Comparison of ENCODE assay signal across 28 cellular contexts in the genomic region with DNA sequence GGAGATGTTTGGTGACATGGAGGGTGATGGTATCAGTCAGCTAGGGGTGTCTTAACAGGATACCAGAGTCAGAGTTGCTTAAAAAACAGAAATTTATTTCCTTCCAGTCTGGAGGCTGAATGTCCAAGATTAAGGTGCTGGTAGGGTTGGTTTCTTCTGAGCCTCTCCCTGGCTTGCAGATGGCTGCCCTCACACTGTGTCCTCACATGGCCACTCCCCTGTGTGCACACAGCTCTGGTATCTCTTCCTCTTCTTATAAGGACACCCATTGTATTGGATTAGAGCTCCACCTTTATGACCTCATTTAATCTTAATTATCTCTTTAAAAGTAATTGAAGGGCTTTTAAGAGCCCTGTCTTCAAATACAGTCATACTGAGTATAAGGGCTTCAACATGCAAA.
"Had no signal": no experiment of that assay in that cellular context is flagged by ENCODE, and none has a peak within 500 bp of the region (broad histone marks: within the 10 kb centered on the region; RNA-seq: fewer than 3 reads in every experiment).

No MANE protein-coding gene starts in this region.

- H2AFZ ChIP-seq: PC-9 had no signal

- H3K27me3 ChIP-seq: SJSA1 had no signal

- H3K27ac ChIP-seq: KMS-11, PC-9, SJSA1 had no signal

- H3K4me1 ChIP-seq: SJSA1 had no signal

- H3K9ac ChIP-seq: KMS-11, SK-N-SH had no signal

- H3K4me2 ChIP-seq: KMS-11, PC-9, SK-N-SH had no signal

- H3K36me3 ChIP-seq: SJSA1 had no signal

- DNase-seq: Karpas-422, KBM-7, MM.1S, MV-4-11, NCI-H1092, NCI-H1105, NCI-H1417 treated with DMSO at 0.1 percent for 48 hours, NCI-H1436 treated with DMSO at 0.1 percent for 48 hours, NCI-H1694 treated with DMSO at 0.1 percent for 48 hours, NCI-H187 treated with DMSO at 0.1 percent for 48 hours, NCI-H2029, NCI-H2081, NCI-H2171 treated with DMSO at 0.1 percent for 48 hours, NCI-H2227 treated with DMSO at 0.1 percent for 48 hours, NCI-H345, NCI-H446, NCI-H510A treated with DMSO at 0.1 percent for 48 hours, NCI-H524 treated with DMSO at 0.1 percent for 48 hours, NCI-H526 treated with DMSO at 0.1 percent for 48 hours, NCI-H774, PC-9, Right ventricle myocardium superior, SHP77 treated with DMSO at 0.1 percent for 48 hours, SK-N-SH, SW 1271 had no signal

- ATAC-seq: Panc1 had no signal

- H3K9me3 ChIP-seq: SJSA1, SK-N-SH had no signal

- H3K4me3 ChIP-seq: PC-9, SJSA1 had no signal
